ENCODE assay signal across 22 cellular contexts in genomic region chr17:52148288-52148968, GRCh38. TPM values are rescaled to one million over a fixed set of nuclear protein-coding genes. Genes with fewer than 3 reads are reported as not detected.
DNase-seq lines count a peak whose midpoint lies in the region; ATAC-seq and TF ChIP-seq lines count a peak whose summit lies in the region.
"Had no signal": no experiment of that assay in that cellular context is flagged by ENCODE, and none has a peak within 500 bp of the region (broad histone marks: within the 10 kb centered on the region; RNA-seq: fewer than 3 reads in every experiment).

No MANE protein-coding gene starts in this region.

- peak; percentile 56 to 57 for ATAC-seq in activated T-cell treated with anti-CD3 and anti-CD28 coated beads, Interleukin-2, amount 50 U/mL, for 72 hours (replicated peaks in 1 of 2)
- ATAC-seq in HG02610 (IDR thresholded peaks at IDR 0.05; ENCODE audit: unreplicated experiment), result peak; percentile 35
- no peak for ATAC-seq in GM18861 (IDR thresholded peaks at IDR 0.05; ENCODE audit: unreplicated experiment)
- ATAC-seq in HG02763 (IDR thresholded peaks at IDR 0.05; ENCODE audit: unreplicated experiment), result no peak
- ATAC-seq: natural killer cell had no signal

- no peak for TF ChIP-seq CTCF in VCaP (conservative IDR thresholded peaks at IDR 0.05)

- H3K4me1 Mint-ChIP-seq in activated T-cell treated with anti-CD3 and anti-CD28 coated beads, Interleukin-2, amount 50 U/mL, for 72 hours (ENCODE audit: low read depth), result peaks cover 13% of the 10 kb centered on the region
- H3K4me1 Mint-ChIP-seq: natural killer cell had no signal

- H3K27ac Mint-ChIP-seq in activated T-cell treated with anti-CD3 and anti-CD28 coated beads, Interleukin-2, amount 50 U/mL, for 72 hours, result peak overlapping the region; percentile 98
- H3K27ac Mint-ChIP-seq: CD4-positive, alpha-beta T cell; HFFc6; natural killer cell had no signal

- peak overlapping the region in 1 of 2 donors; percentile 65 for H3K4me3 Mint-ChIP-seq in activated T-cell treated with anti-CD3 and anti-CD28 coated beads, Interleukin-2, amount 50 U/mL, for 72 hours
- H3K4me3 Mint-ChIP-seq: CD4-positive, alpha-beta T cell; HFFc6; natural killer cell had no signal

- peaks cover 0 to 3% of the 10 kb centered on the region in 2 donors for H3K9me3 Mint-ChIP-seq in activated T-cell treated with anti-CD3 and anti-CD28 coated beads, Interleukin-2, amount 50 U/mL, for 72 hours
- H3K9me3 Mint-ChIP-seq: CD4-positive, alpha-beta T cell had no signal

- peak overlapping the region; percentile 89 for H3K27ac ChIP-seq in VCaP
- H3K27ac ChIP-seq: parathyroid adenoma had no signal

- DNase-seq in activated T-cell treated with anti-CD3 and anti-CD28 coated beads, Interleukin-2, amount 50 U/mL, for 72 hours, result no peak
- DNase-seq in activated T-cell treated with anti-CD3 and anti-CD28 coated beads for 4 hours, result no peak
- DNase-seq in renal cortical epithelial cell (ENCODE audit: low read depth), result peak; percentile 68
- no peak for DNase-seq in NCI-H1694 treated with DMSO at 0.1 percent for 48 hours (lab: John Stamatoyannopoulos, UW)
- DNase-seq: ACHN; activated gamma-delta T cell; anterior cingulate cortex; CD4-positive, alpha-beta T cell; DND-41; HFFc6; hippocampal formation; islet precursor cell; mesendoderm; natural killer cell; NCI-H187 had no signal

- H3K27me3 Mint-ChIP-seq in activated T-cell treated with anti-CD3 and anti-CD28 coated beads, Interleukin-2, amount 50 U/mL, for 72 hours (ENCODE audit: low read depth), result peaks cover 7% of the 10 kb centered on the region

- no peaks in the 10 kb centered on the region for H3K36me3 Mint-ChIP-seq in activated T-cell treated with anti-CD3 and anti-CD28 coated beads, Interleukin-2, amount 50 U/mL, for 72 hours (ENCODE audit: insufficient read depth in 2 of 2)
- H3K36me3 Mint-ChIP-seq: natural killer cell had no signal

RNA-seq across cellular contexts. Expression of gene CA10, which starts 10.1 kb away (rescaled TPM):
- total RNA-seq in activated T-cell treated with anti-CD3 and anti-CD28 coated beads, Interleukin-2, amount 50 U/mL, for 72 hours, result not detected
- total RNA-seq in renal cortical epithelial cell, result not detected in 2 replicates
- total RNA-seq: CD4-positive, alpha-beta T cell; HFFc6; natural killer cell; NCI-H460; ureter had no signal

Comparison
In these comparisons a context has a peak if more than half of its experiments do, and no peak if none do; other contexts are left out.
1. ATAC-seq: peak in activated T-cell treated with anti-CD3 and anti-CD28 coated beads, Interleukin-2, amount 50 U/mL, for 72 hours (2 of 2) and HG02610 (single experiment); none in GM18861 (single experiment) and HG02763 (single experiment).